In the genomic region with DNA sequence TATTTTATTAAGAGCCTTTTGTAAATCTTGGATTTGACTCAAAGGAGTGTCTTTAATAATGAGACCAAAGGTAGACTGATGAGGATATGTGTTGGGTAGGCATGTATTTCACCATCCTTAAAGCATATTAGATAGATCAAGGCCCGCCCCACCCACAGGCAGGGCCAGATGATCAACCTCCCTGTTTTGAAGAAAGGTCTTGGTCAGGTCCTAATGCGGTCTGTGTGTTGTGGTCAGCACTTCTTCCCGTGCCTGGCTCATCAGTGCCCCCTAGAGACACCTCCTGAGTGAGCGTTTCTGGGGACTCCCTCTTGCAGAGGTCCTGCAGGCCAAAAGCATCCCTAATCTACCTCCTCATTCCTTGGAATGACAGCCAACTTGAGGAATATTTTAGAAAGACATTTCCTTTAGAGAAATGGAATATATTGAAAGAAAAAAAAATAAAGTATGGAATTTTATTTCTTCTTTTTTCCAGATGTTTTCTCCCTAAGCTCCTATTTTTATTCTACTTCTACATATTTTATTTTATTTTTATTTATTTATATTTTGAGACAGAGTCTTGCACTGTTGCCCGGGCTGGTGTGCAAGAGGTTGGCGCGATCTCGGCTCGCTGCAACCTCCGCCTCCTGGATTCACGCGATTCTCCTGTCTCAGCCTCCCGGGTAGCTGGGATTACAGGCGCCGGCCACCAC, we compare ENCODE assay signal across 8 cellular contexts. TPM values are rescaled to one million over a fixed set of nuclear protein-coding genes. Genes with fewer than 3 reads are reported as not detected.
DNase-seq lines count a peak whose midpoint lies in the region; ATAC-seq and TF ChIP-seq lines count a peak whose summit lies in the region.

No MANE protein-coding gene starts in this region.

- ATAC-seq in GM19395 (IDR thresholded peaks at IDR 0.05; ENCODE audit: unreplicated experiment) (peak; percentile 98), HG03342 (IDR thresholded peaks at IDR 0.05; ENCODE audit: unreplicated experiment) (peak; percentile 98)

- no peak overlapping the region for H3K4me3 Mint-ChIP-seq in osteocyte (ENCODE audit: unreplicated experiment)

- peak overlapping the region; percentile 74 for H3K27ac Mint-ChIP-seq in osteocyte (ENCODE audit: unreplicated experiment)

- no peaks in the 10 kb centered on the region for H3K9me3 Mint-ChIP-seq in osteocyte (ENCODE audit: unreplicated experiment)

- no peaks in the 10 kb centered on the region for H3K27me3 Mint-ChIP-seq in osteocyte (ENCODE audit: unreplicated experiment)

- DNase-seq in DMS114 treated with DMSO at 0.1 percent for 48 hours (lab: John Stamatoyannopoulos, UW; ENCODE audit: unreplicated experiment) (peak; percentile 10), NCI-H526 (lab: John Stamatoyannopoulos, UW) (peak; percentile 87 to 95), glomerular visceral epithelial cell (ENCODE audit: extremely low spot score) (peak; percentile 85), osteocyte (ENCODE audit: extremely low spot score, unreplicated experiment) (peak; percentile 87), NCI-H2227 treated with DMSO at 0.1 percent for 48 hours (lab: John Stamatoyannopoulos, UW) (no peak)
- DNase-seq in activated T-cell treated with anti-CD3 and anti-CD28 coated beads, Interleukin-2, amount 50 U/mL, for 48 hours: peak; percentile 60 to 65

- no peaks in the 10 kb centered on the region for H3K36me3 Mint-ChIP-seq in osteocyte (ENCODE audit: unreplicated experiment)

- peak; percentile 91 for TF ChIP-seq CTCF in osteocyte (IDR thresholded peaks at IDR 0.05)

- peaks cover 13% of the 10 kb centered on the region for H3K4me1 Mint-ChIP-seq in osteocyte (ENCODE audit: unreplicated experiment)

RNA-seq across cellular contexts. Expression of gene TM4SF4, which starts 6.0 kb away (rescaled TPM):
- not detected in 2 replicates for total RNA-seq in osteocyte
